7 cellular contexts compared by ENCODE assay signal in the genomic region with DNA sequence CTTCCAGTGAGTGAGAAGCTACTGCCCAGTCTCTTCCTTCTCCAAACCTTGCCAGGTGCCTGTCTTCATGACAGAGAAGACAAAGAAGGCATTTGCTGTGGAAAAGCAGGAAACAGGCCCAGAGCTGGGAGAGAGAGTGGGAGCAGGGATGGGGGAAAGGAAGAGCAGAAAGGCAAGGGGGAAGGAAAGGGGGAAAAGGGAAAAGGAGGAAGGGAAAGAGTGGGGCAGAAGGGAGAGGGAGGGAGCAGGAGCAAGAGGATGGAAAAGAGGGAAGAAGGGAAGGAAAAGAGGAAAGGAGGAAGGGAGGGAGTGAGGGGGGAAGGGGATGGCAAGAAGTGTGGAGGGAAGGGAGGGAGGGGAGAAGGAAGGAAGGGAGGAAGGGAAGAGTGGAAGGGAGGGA.
"Had no signal": no experiment of that assay in that cellular context is flagged by ENCODE, and none has a peak within 500 bp of the region (broad histone marks: within the 10 kb centered on the region; RNA-seq: fewer than 3 reads in every experiment).

No MANE protein-coding gene starts in this region.

- DNase-seq: GOT3, HCEC 1CT had no signal

- H3K4me1 ChIP-seq: HAP-1 had no signal

- ATAC-seq: HCT116 had no signal

- H3K36me3 ChIP-seq: HAP-1 had no signal

- H2AFZ ChIP-seq: GM23248, GM23338 had no signal

- H3K4me2 ChIP-seq: GM23338 had no signal

- H3K9ac ChIP-seq: GM23248 had no signal

- FAIRE-seq: H54 had no signal

- H3K27ac ChIP-seq: GM23248 had no signal

- H3K4me3 ChIP-seq: GM23248, GM23338, HAP-1 had no signal
